ENCODE assay signal across 8 cellular contexts in genomic region chr4:144647095-144647959, GRCh38. TPM values are rescaled to one million over a fixed set of nuclear protein-coding genes. Genes with fewer than 3 reads are reported as not detected.
A peak's percentile ranks its signal among the peaks of the same experiment; 100 is the strongest.
DNase-seq lines count a peak whose midpoint lies in the region; ATAC-seq, FAIRE-seq and TF ChIP-seq lines count a peak whose summit lies in the region.

No MANE protein-coding gene starts in this region.

- H3K36me3 Mint-ChIP-seq in stimulated activated memory B cell treated with anti-CD40 and anti-IgM and Interleukin-4, amounts not matched to agents 10 μg/mL and 1 μg/mL and 100 μg/mL, for 72 hours: no peaks in the 10 kb centered on the region

- TF ChIP-seq RAD21 in K562 (CRISPR knock-in tag; conservative IDR thresholded peaks at IDR 0.05 in 1 of 2, IDR thresholded peaks at IDR 0.05 in 1 of 2): no peak

- POLR2A ChIA-PET in K562 (lab: Yijun Ruan, JAX): interaction anchor here (0.8 kb wide), 1 partner anchor 19 kb away, joined by 3 read pairs; no protein-coding TSS in a partner anchor

- H4K91ac ChIP-seq in mesenchymal stem cell (ENCODE audit: low read length): no peak overlapping the region

- H3K27ac Mint-ChIP-seq in stimulated activated memory B cell treated with anti-CD40 and anti-IgM and Interleukin-4, amounts not matched to agents 10 μg/mL and 1 μg/mL and 100 μg/mL, for 72 hours: no peak overlapping the region

- no peaks in the 10 kb centered on the region for H3K9me1 ChIP-seq in K562 (ENCODE audit: control insufficient read depth, insufficient read depth, low read length)

- H3K27me3 ChIP-seq in K562 (ENCODE audit: control insufficient read depth in 2 of 2, insufficient read depth in 2 of 2, low read length in 2 of 2) (peaks cover 6 to 16% of the 10 kb centered on the region in 2 experiments; a peak in 3 of 5 replicates), mesenchymal stem cell (ENCODE audit: control insufficient read depth in 1 of 2, insufficient read depth in 1 of 2, low read length in 2 of 2) (peaks cover 0 to 35% of the 10 kb centered on the region in 2 experiments)

- H3K23ac ChIP-seq in mesenchymal stem cell (ENCODE audit: low read length in 2 of 2): no peak overlapping the region

- no peaks in the 10 kb centered on the region for H3K9me3 Mint-ChIP-seq in stimulated activated memory B cell treated with anti-CD40 and anti-IgM and Interleukin-4, amounts not matched to agents 10 μg/mL and 1 μg/mL and 100 μg/mL, for 72 hours

- H3K27ac ChIP-seq in K562 (ENCODE audit: extremely low read depth, low read depth, low read length) (no peak overlapping the region), mesenchymal stem cell (ENCODE audit: low read length, poor library complexity, severe bottlenecking) (no peak overlapping the region)

- H3K9ac ChIP-seq in K562 (ENCODE audit: insufficient read depth in 1 of 2, low read depth in 2 of 2, low read length in 2 of 2): no peak overlapping the region
- H3K9ac ChIP-seq in mesenchymal stem cell (ENCODE audit: low read length): no peak overlapping the region

- under 1% methylated on average over 26 of the region's 26 CpGs for WGBS in K562 (ENCODE audit: insufficient coverage, low coverage, missing lambda C conversion rate)
- WGBS in mesenchymal stem cell: 14% methylated on average over 25 of the region's 26 CpGs

- BruUV-seq in K562 (replicated peaks; lab: Mats Ljungman, UMichigan): no TSS peak

- H3K4me2 ChIP-seq in K562 (ENCODE audit: insufficient read depth, low read length) (no peak overlapping the region), mesenchymal stem cell (ENCODE audit: low read length, poor library complexity, severe bottlenecking) (peak overlapping the region; percentile 96)

- H3K4ac ChIP-seq in mesenchymal stem cell (ENCODE audit: low read depth in 1 of 2, low read length in 2 of 2): no peak overlapping the region

- TF ChIP-seq EP300 in K562 (IDR thresholded peaks at IDR 0.05; ENCODE audit: low read length): no peak

- in situ Hi-C loops in K562 (cut with MboI): no loop called here

- H3K4me3 ChIP-seq in GM08714 (ENCODE audit: low read length) (peak overlapping the region; percentile 65), K562 (no peak overlapping the region), mesenchymal stem cell (ENCODE audit: insufficient read depth in 1 of 2, low read depth in 1 of 2, low read length in 2 of 2) (peak overlapping the region; percentile 73 to 78)

- no peak overlapping the region for H3K18ac ChIP-seq in mesenchymal stem cell (ENCODE audit: low read depth in 1 of 2, low read length in 2 of 2)

- no peak for TF ChIP-seq CTCF in K562 (IDR thresholded peaks at IDR 0.05 in 2 of 3, conservative IDR thresholded peaks at IDR 0.05 in 1 of 3; ENCODE audit: insufficient read depth in 2 of 3, low read depth in 1 of 3, low read length in 3 of 3)

- H3K4me3 Mint-ChIP-seq in stimulated activated memory B cell treated with anti-CD40 and anti-IgM and Interleukin-4, amounts not matched to agents 10 μg/mL and 1 μg/mL and 100 μg/mL, for 72 hours: no peak overlapping the region

- TF ChIP-seq POLR2A in K562 (conservative IDR thresholded peaks at IDR 0.05): no peak

- no peaks in the 10 kb centered on the region for H3K9me3 ChIP-seq in K562 (replicated peaks; ENCODE audit: control insufficient read depth, insufficient read depth, low read depth, low read length)
- no peaks in the 10 kb centered on the region for H3K9me3 ChIP-seq in mesenchymal stem cell (ENCODE audit: control insufficient read depth, low read length)

- peaks cover 15% of the 10 kb centered on the region for H3K4me1 Mint-ChIP-seq in stimulated activated memory B cell treated with anti-CD40 and anti-IgM and Interleukin-4, amounts not matched to agents 10 μg/mL and 1 μg/mL and 100 μg/mL, for 72 hours

- H3K14ac ChIP-seq in mesenchymal stem cell (ENCODE audit: low read length in 2 of 2): no peak overlapping the region

- H2BK5ac ChIP-seq in mesenchymal stem cell (ENCODE audit: low read depth, low read length, poor library complexity, severe bottlenecking): no peak overlapping the region

- H4K20me1 ChIP-seq in K562 (replicated peaks; ENCODE audit: control insufficient read depth, insufficient read depth, low read length): no peaks in the 10 kb centered on the region

- peaks cover 7% of the 10 kb centered on the region for H3K79me1 ChIP-seq in mesenchymal stem cell (replicated peaks; ENCODE audit: low read length, poor library complexity, severe bottlenecking)

- peaks cover 0 to 17% of the 10 kb centered on the region in 2 experiments; a peak in 2 of 5 replicates for H3K4me1 ChIP-seq in K562 (replicated peaks in 1 of 2; ENCODE audit: control insufficient read depth in 2 of 2, insufficient read depth in 2 of 2, low read length in 2 of 2)
- H3K4me1 ChIP-seq in mesenchymal stem cell (ENCODE audit: control insufficient read depth, insufficient read depth, low read depth, low read length): peaks cover 16% of the 10 kb centered on the region

- H2AK5ac ChIP-seq in mesenchymal stem cell (ENCODE audit: low read length, severe bottlenecking): peak overlapping the region; percentile 33

- H3K79me2 ChIP-seq in K562 (ENCODE audit: control insufficient read depth, insufficient read depth, low read length): no peaks in the 10 kb centered on the region

- no peak overlapping the region for H2BK12ac ChIP-seq in mesenchymal stem cell (ENCODE audit: low read length in 2 of 2)

- H3K36me3 ChIP-seq in K562 (ENCODE audit: control insufficient read depth, insufficient read depth, low read length): no peaks in the 10 kb centered on the region
- H3K36me3 ChIP-seq in mesenchymal stem cell (ENCODE audit: control insufficient read depth in 1 of 2, insufficient read depth in 2 of 2, low read depth in 1 of 2, low read length in 2 of 2): peaks cover 0 to 4% of the 10 kb centered on the region in 2 experiments

- no peak for FAIRE-seq in K562 (lab: Jason Lieb, UNC)

- no peak overlapping the region for H2AFZ ChIP-seq in K562 (ENCODE audit: low read depth, low read length)
- H2AFZ ChIP-seq in mesenchymal stem cell (ENCODE audit: low read depth, low read length): no peak overlapping the region

- CTCF ChIA-PET in K562 (lab: Yijun Ruan, JAX; ENCODE audit: low intra/inter-chr PET ratio): no interaction called here

- DNase-seq in K562 (ENCODE audit: extremely low read depth in 1 of 4, low spot score in 3 of 4) (peak; percentile 38 to 54 (median 44)), mesenchymal stem cell (peak; percentile 8), AML-193 (lab: John Stamatoyannopoulos, UW) (no peak), GOT3 (lab: John Stamatoyannopoulos, UW) (no peak)

- no peak overlapping the region for H2BK120ac ChIP-seq in mesenchymal stem cell (ENCODE audit: low read depth, low read length)

- intact Hi-C loops in K562 (cut with micrococcal nuclease): no loop called here

- no peak overlapping the region for H4K8ac ChIP-seq in mesenchymal stem cell (ENCODE audit: low read length)

- ATAC-seq in HG03175 (IDR thresholded peaks at IDR 0.05; ENCODE audit: unreplicated experiment): peak; percentile 23
- ATAC-seq in K562: peak; percentile 84
- no peak for ATAC-seq in stimulated activated memory B cell treated with anti-CD40 and anti-IgM and Interleukin-4, amounts not matched to agents 10 μg/mL and 1 μg/mL and 100 μg/mL, for 72 hours
- ATAC-seq in GM19467 (IDR thresholded peaks at IDR 0.05; ENCODE audit: unreplicated experiment): no peak

- no peak overlapping the region for H2BK15ac ChIP-seq in mesenchymal stem cell (ENCODE audit: low read depth, poor library complexity, severe bottlenecking)

- H3K27me3 Mint-ChIP-seq in stimulated activated memory B cell treated with anti-CD40 and anti-IgM and Interleukin-4, amounts not matched to agents 10 μg/mL and 1 μg/mL and 100 μg/mL, for 72 hours: peaks cover 40% of the 10 kb centered on the region

TF ChIP-seq in K562, 482 proteins besides CTCF, POLR2A, EP300 and RAD21 (continues in another document):
- TF ChIP-seq STAT5A (IDR thresholded peaks at IDR 0.05; ENCODE audit: borderline replicate concordance, low read length) (peak; percentile 23; the same call in 1 of the 2 replicates), CTCFL (IDR thresholded peaks at IDR 0.05; ENCODE audit: borderline replicate concordance, insufficient read depth, low read depth, low read length, poor library complexity, severe bottlenecking) (no peak), CBFA2T3 (IDR thresholded peaks at IDR 0.05) (peak; percentile 70), ZNF23 (CRISPR knock-in tag; IDR thresholded peaks at IDR 0.05) (no peak), ARID1B (IDR thresholded peaks at IDR 0.05) (peak; percentile 47; the same call in 1 of the 2 replicates)

RNA-seq across cellular contexts. Expression of gene HHIP, which starts 1.4 kb away (rescaled TPM):
- not detected in 2 replicates for total RNA-seq in K562 (2011; cell fraction: chromatin; rRNA removed; ENCODE audit: low replicate concordance)
- total RNA-seq in K562 (2011; cell fraction: nucleolus; rRNA removed): not detected in 2 replicates
- total RNA-seq in K562 (2011; cell fraction: nucleoplasm; rRNA removed): not detected in 2 replicates
- not detected in 2 replicates for total RNA-seq in K562 (2014; rRNA removed)
- not detected in 2 replicates for total RNA-seq in K562 (2014; rRNA removed; fragmentation: Illumina TruSeq; extraction: Trizol)
- not detected in 2 replicates for total RNA-seq in K562 (2015; rRNA removed; fragmentation: Illumina TruSeq; extraction: Trizol)
- 0.09 TPM in 1 of 2 replicates, not detected in the other for total RNA-seq in K562 (2021)
- polyA plus RNA-seq in K562 (2011; rRNA removed): not detected in 2 replicates
- 0.03 and 0.04 TPM in 2 replicates for polyA plus RNA-seq in K562 (2011; cell fraction: cytosol; rRNA removed)
- polyA plus RNA-seq in K562 (2011; cell fraction: nucleus; rRNA removed): not detected in 2 replicates
- 0.04 TPM in 1 of 2 replicates, not detected in the other for polyA plus RNA-seq in K562 (2012)
- not detected in 2 replicates for polyA plus RNA-seq in K562 (2014; fragmentation: Illumina TruSeq; extraction: Trizol)
- polyA plus RNA-seq in K562 (2014; fragmentation: Nextera tagmentation; extraction: Ambion mirVana): not detected
- not detected in 2 replicates for polyA plus RNA-seq in K562 (2014; rRNA removed)
- not detected in 2 replicates for polyA minus RNA-seq in K562 (2011; rRNA and poly(A)+ RNA removed)
- not detected in 2 replicates for polyA minus RNA-seq in K562 (2011; cell fraction: cytosol; rRNA and poly(A)+ RNA removed)
- not detected in 2 replicates for polyA minus RNA-seq in K562 (2011; cell fraction: nucleus; rRNA and poly(A)+ RNA removed)
- 0.01 TPM for polyA plus RNA-seq in mesenchymal stem cell (2013, experiment 1 of 2)
- under 0.01 TPM for polyA plus RNA-seq in mesenchymal stem cell (2013, experiment 2 of 2)

Comparison
In these comparisons a context has a peak if more than half of its experiments do, and no peak if none do; other contexts are left out.
1. ATAC-seq: peak in HG03175 (single experiment) and K562 (single experiment); none in stimulated activated memory B cell treated with anti-CD40 and anti-IgM and Interleukin-4, amounts not matched to agents 10 μg/mL and 1 μg/mL and 100 μg/mL, for 72 hours (single experiment) and GM19467 (single experiment).
2. DNase-seq: peak in K562 (4 of 4) and mesenchymal stem cell (single experiment); none in AML-193 (0 of 2) and GOT3 (single experiment).